In genomic region chr17:7775058-7775457, GRCh38 we compare ENCODE assay signal across 34 cellular contexts. TPM values are rescaled to one million over a fixed set of nuclear protein-coding genes. Genes with fewer than 3 reads are reported as not detected.
"Had no signal": no experiment of that assay in that cellular context is flagged by ENCODE, and none has a peak within 500 bp of the region (broad histone marks: within the 10 kb centered on the region; RNA-seq: fewer than 3 reads in every experiment).

No MANE protein-coding gene starts in this region.

- H3K27me3 ChIP-seq: body of pancreas, hepatocyte, pancreas, thyroid gland, upper lobe of left lung had no signal

- H3K79me2 ChIP-seq: hepatocyte had no signal

- H3K4me3 Mint-ChIP-seq: activated naive CD4-positive, alpha-beta T cell treated with anti-CD3 and anti-CD28 coated beads for 36 hours; activated naive CD8-positive, alpha-beta T cell treated with anti-CD3 and anti-CD28 coated beads for 36 hours; activated T-helper 1 cell treated with anti-CD3 and anti-CD28 coated beads, Interleukin-12 subunit alpha, Interleukin-12 subunit beta, Interleukin-2, Interleukin-4 antibody, amounts not matched to agents 30 ng/mL and 10 ng/mL and 1 ng/mL, durations not matched to agents 14 hours and 24 hours and 36 hours; effector memory CD8-positive, alpha-beta T cell; naive thymus-derived CD4-positive, alpha-beta T cell; neural crest cell; stimulated activated naive B cell treated with anti-CD40 and anti-IgM and Interleukin-4, amounts not matched to agents 10 μg/mL and 1 μg/mL and 100 μg/mL, for 72 hours had no signal

- DNase-seq: activated CD4-positive, alpha-beta T cell treated with anti-CD3 and anti-CD28 coated beads for 4 hours; activated CD4-positive, alpha-beta T cell treated with anti-CD3 and anti-CD28 coated beads, Interleukin-2, amount 50 U/mL, for 4 hours; activated effector memory CD4-positive, alpha-beta T cell treated with anti-CD3 and anti-CD28 coated beads, Interleukin-2, amount 50 U/mL, for 16 hours; activated naive CD4-positive, alpha-beta T cell treated with anti-CD3 and anti-CD28 coated beads for 36 hours; activated naive CD8-positive, alpha-beta T cell treated with anti-CD3 and anti-CD28 coated beads for 36 hours; activated T-cell treated with anti-CD3 and anti-CD28 coated beads, Interleukin-2, amount 50 U/mL, for 1 hour; aorta; cortex of kidney; effector memory CD8-positive, alpha-beta T cell; erythroblast; gastrocnemius medialis; glutamatergic neuron; islet precursor cell; left cardiac atrium; mammary epithelial cell; midbrain; naive thymus-derived CD4-positive, alpha-beta T cell; nucleus accumbens; pancreas; psoas muscle; sigmoid colon; small intestine; stimulated activated CD4-positive, alpha-beta T cell treated with anti-CD3 and anti-CD28 coated beads, Interleukin-2, amount 100 ng/mL, for 24 hours; stimulated activated naive B cell treated with anti-CD40 and anti-IgM and Interleukin-4, amounts not matched to agents 10 μg/mL and 1 μg/mL and 100 μg/mL, for 72 hours; stomach; thyroid gland; upper lobe of left lung had no signal

- H3K36me3 ChIP-seq: adrenal gland, gastrocnemius medialis, pancreas, sigmoid colon, stomach, thyroid gland, upper lobe of left lung had no signal

- H3K4me1 ChIP-seq: adrenal gland, body of pancreas, gastrocnemius medialis, pancreas, psoas muscle, sigmoid colon, stomach, thyroid gland had no signal

- H3K9me3 Mint-ChIP-seq: activated naive CD4-positive, alpha-beta T cell treated with anti-CD3 and anti-CD28 coated beads for 36 hours; activated naive CD8-positive, alpha-beta T cell treated with anti-CD3 and anti-CD28 coated beads for 36 hours; activated T-helper 1 cell treated with anti-CD3 and anti-CD28 coated beads, Interleukin-12 subunit alpha, Interleukin-12 subunit beta, Interleukin-2, Interleukin-4 antibody, amounts not matched to agents 30 ng/mL and 10 ng/mL and 1 ng/mL, durations not matched to agents 14 hours and 24 hours and 36 hours; effector memory CD8-positive, alpha-beta T cell; naive thymus-derived CD4-positive, alpha-beta T cell; stimulated activated naive B cell treated with anti-CD40 and anti-IgM and Interleukin-4, amounts not matched to agents 10 μg/mL and 1 μg/mL and 100 μg/mL, for 72 hours had no signal

- H3K4me1 Mint-ChIP-seq: activated naive CD8-positive, alpha-beta T cell treated with anti-CD3 and anti-CD28 coated beads for 36 hours; stimulated activated naive B cell treated with anti-CD40 and anti-IgM and Interleukin-4, amounts not matched to agents 10 μg/mL and 1 μg/mL and 100 μg/mL, for 72 hours had no signal

- H3K36me3 Mint-ChIP-seq: activated naive CD8-positive, alpha-beta T cell treated with anti-CD3 and anti-CD28 coated beads for 36 hours; naive thymus-derived CD4-positive, alpha-beta T cell; stimulated activated naive B cell treated with anti-CD40 and anti-IgM and Interleukin-4, amounts not matched to agents 10 μg/mL and 1 μg/mL and 100 μg/mL, for 72 hours had no signal

- H3K27ac Mint-ChIP-seq: activated naive CD4-positive, alpha-beta T cell treated with anti-CD3 and anti-CD28 coated beads for 36 hours; activated naive CD8-positive, alpha-beta T cell treated with anti-CD3 and anti-CD28 coated beads for 36 hours; activated T-helper 1 cell treated with anti-CD3 and anti-CD28 coated beads, Interleukin-12 subunit alpha, Interleukin-12 subunit beta, Interleukin-2, Interleukin-4 antibody, amounts not matched to agents 30 ng/mL and 10 ng/mL and 1 ng/mL, durations not matched to agents 14 hours and 24 hours and 36 hours; effector memory CD8-positive, alpha-beta T cell; naive thymus-derived CD4-positive, alpha-beta T cell; stimulated activated naive B cell treated with anti-CD40 and anti-IgM and Interleukin-4, amounts not matched to agents 10 μg/mL and 1 μg/mL and 100 μg/mL, for 72 hours had no signal

- ATAC-seq: body of pancreas; effector memory CD8-positive, alpha-beta T cell; gastrocnemius medialis; left cardiac atrium; naive thymus-derived CD4-positive, alpha-beta T cell; pancreas; psoas muscle; stimulated activated naive B cell treated with anti-CD40 and anti-IgM and Interleukin-4, amounts not matched to agents 10 μg/mL and 1 μg/mL and 100 μg/mL, for 72 hours had no signal

- H3K9me3 ChIP-seq: adrenal gland, body of pancreas, gastrocnemius medialis, pancreas, psoas muscle, sigmoid colon, stomach, thyroid gland, upper lobe of left lung had no signal

- H3K4me2 ChIP-seq: hepatocyte had no signal

- H3K27ac ChIP-seq: adrenal gland, body of pancreas, gastrocnemius medialis, hepatocyte, pancreas, psoas muscle, sigmoid colon, stomach, thyroid gland, upper lobe of left lung, VCaP had no signal

- FAIRE-seq: pancreas, small intestine, TTC549 had no signal

- H3K4me3 ChIP-seq: adrenal gland, body of pancreas, gastrocnemius medialis, hepatocyte, pancreas, psoas muscle, sigmoid colon, stomach, thyroid gland, upper lobe of left lung had no signal

- H2AFZ ChIP-seq: hepatocyte had no signal

RNA-seq across cellular contexts. Expression of gene DNAH2, which starts 57.5 kb away (rescaled TPM):
- total RNA-seq: activated naive CD4-positive, alpha-beta T cell treated with anti-CD3 and anti-CD28 coated beads for 36 hours; activated T-helper 1 cell treated with anti-CD3 and anti-CD28 coated beads, Interleukin-12 subunit alpha, Interleukin-12 subunit beta, Interleukin-2, Interleukin-4 antibody, amounts not matched to agents 30 ng/mL and 10 ng/mL and 1 ng/mL, durations not matched to agents 14 hours and 24 hours and 36 hours; gastrocnemius medialis had no signal
- polyA plus RNA-seq: naive thymus-derived CD4-positive, alpha-beta T cell had no signal
